8 cellular contexts compared by ENCODE assay signal in genomic region chr7:4883352-4884144, GRCh38. TPM values are rescaled to one million over a fixed set of nuclear protein-coding genes. Genes with fewer than 3 reads are reported as not detected.
DNase-seq lines count a peak whose midpoint lies in the region; ATAC-seq, FAIRE-seq and TF ChIP-seq lines count a peak whose summit lies in the region.

RADIL (minus strand) TSS chr7:4883716; CDS start chr7:4878139, 5,577 bp downstream.

- peak; percentile 80 for ATAC-seq in HG03175 (IDR thresholded peaks at IDR 0.05; ENCODE audit: unreplicated experiment)
- peak; percentile 93 to 96 for ATAC-seq in lower lobe of right lung
- no peak for ATAC-seq in GM18861 (IDR thresholded peaks at IDR 0.05; ENCODE audit: unreplicated experiment)

- H3K27me3 ChIP-seq in lower lobe of right lung (ENCODE audit: low read depth): no peaks in the 10 kb centered on the region

- peaks cover 29% of the 10 kb centered on the region for H3K4me1 ChIP-seq in lower lobe of right lung

- FAIRE-seq in GM12891 (lab: Jason Lieb, UNC): no peak

- DNase-seq in GM12891 (ENCODE audit: insufficient read length, low spot score) (peak; percentile 87), NCI-H524 (lab: John Stamatoyannopoulos, UW) (peak; percentile 69 to 83), ecto neural progenitor cell (ENCODE audit: low spot score) (peak; percentile 97), lower lobe of right lung (peak; percentile 94)
- DNase-seq in activated CD8-positive, alpha-beta memory T cell treated with anti-CD3 and anti-CD28 coated beads for 1 hour (ENCODE audit: extremely low read depth in 1 of 2, low read depth in 1 of 2): peak; percentile 63 to 70
- DNase-seq in stimulated activated CD4-positive, alpha-beta T cell treated with anti-CD3 and anti-CD28 coated beads, TNF-alpha, amount 100 ng/mL, for 1 hour (ENCODE audit: low read depth in 3 of 3, low spot score in 1 of 3): peak; percentile 35 to 85 (median 54)

- H3K27ac ChIP-seq in lower lobe of right lung: peak within 1 kb of the TSS; percentile 75

- no peaks in the 10 kb centered on the region for H3K9me3 ChIP-seq in lower lobe of right lung

- no peak for TF ChIP-seq POLR2A in GM12891 (IDR thresholded peaks at IDR 0.05; ENCODE audit: low read depth, low read length)

- H3K36me3 ChIP-seq in lower lobe of right lung: no peaks in the 10 kb centered on the region

- intact Hi-C loops in lower lobe of right lung (cut with DNase I): no loop called here

- peak within 1 kb of the TSS; percentile 74 for H3K4me3 ChIP-seq in lower lobe of right lung

- TF ChIP-seq CTCF in lower lobe of right lung (IDR thresholded peaks at IDR 0.05): peak; percentile 88

TF ChIP-seq in GM12891, 5 proteins besides CTCF, POLR2A, EP300 and RAD21:
- TF ChIP-seq TAF1 (IDR thresholded peaks at IDR 0.05; ENCODE audit: low read depth, low read length) (no peak), POLR2AphosphoS5 (IDR thresholded peaks at IDR 0.05; ENCODE audit: low read depth, low read length) (no peak), POU2F2 (IDR thresholded peaks at IDR 0.05; ENCODE audit: low read depth, low read length) (no peak), SPI1 (IDR thresholded peaks at IDR 0.05; ENCODE audit: low read depth, low read length) (no peak), PAX5 (IDR thresholded peaks at IDR 0.05; ENCODE audit: insufficient read depth, low read length, severe bottlenecking) (no peak)

RNA-seq across cellular contexts. Expression of gene RADIL, which starts in this region (rescaled TPM):
- not detected for polyA plus RNA-seq in GM12891 (2012; ENCODE audit: low read depth, missing spikeins)
- total RNA-seq in lower lobe of right lung: 9.7 TPM
